8 cellular contexts compared by ENCODE assay signal in the genomic region with DNA sequence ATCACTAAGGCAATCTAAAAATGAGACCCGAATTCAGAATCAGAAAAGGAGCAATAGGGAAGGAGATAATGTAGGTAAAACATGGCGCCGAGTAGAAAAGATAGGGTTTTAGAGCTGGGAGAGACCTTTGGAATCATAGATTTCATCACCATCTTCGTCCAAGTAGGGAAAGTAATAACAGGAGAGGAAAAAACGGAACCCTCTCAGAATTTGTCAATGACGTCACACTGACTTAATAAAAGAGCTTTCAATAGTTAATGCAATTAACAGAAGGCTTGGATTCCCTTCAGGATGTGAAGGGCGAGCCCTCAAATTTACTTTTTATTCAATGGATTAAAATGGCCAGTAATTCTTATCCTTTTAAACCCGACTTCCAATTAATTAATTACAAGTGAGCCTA. TPM values are rescaled to one million over a fixed set of nuclear protein-coding genes. Genes with fewer than 3 reads are reported as not detected.
DNase-seq lines count a peak whose midpoint lies in the region; ATAC-seq and TF ChIP-seq lines count a peak whose summit lies in the region.

No MANE protein-coding gene starts in this region.

- DNase-seq in heart left ventricle, result no peak
- DNase-seq in cardiac septum (ENCODE audit: low spot score), result no peak
- DNase-seq in astrocyte of the cerebellum (ENCODE audit: low read depth), result no peak
- DNase-seq in mesenchymal stem cell, result no peak
- DNase-seq in upper lobe of left lung, result no peak
- no peak for DNase-seq in stimulated activated naive CD4-positive, alpha-beta T cell treated with Interleukin-2 at 50 U/mL for 16 hours (lab: John Stamatoyannopoulos, UW)
- no peak for DNase-seq in NCI-H226

- peak overlapping the region; percentile 71 for H3K4me2 ChIP-seq in mesenchymal stem cell (ENCODE audit: low read length, poor library complexity, severe bottlenecking)

- TF ChIP-seq EP300 in upper lobe of left lung (IDR thresholded peaks at IDR 0.05), result no peak

- peak overlapping the region; percentile 99 for H3K9ac ChIP-seq in mesenchymal stem cell (ENCODE audit: low read length)

- no peak overlapping the region for H2BK12ac ChIP-seq in mesenchymal stem cell (ENCODE audit: low read length in 2 of 2)

- H3K9me3 ChIP-seq in heart left ventricle (no peaks in the 10 kb centered on the region), mesenchymal stem cell (ENCODE audit: control insufficient read depth, low read length) (no peaks in the 10 kb centered on the region), upper lobe of left lung (no peaks in the 10 kb centered on the region)

- no peak overlapping the region for H2AK5ac ChIP-seq in mesenchymal stem cell (ENCODE audit: low read length, severe bottlenecking)

- no peak overlapping the region for H2AFZ ChIP-seq in mesenchymal stem cell (ENCODE audit: low read depth, low read length)

- in situ Hi-C loops in astrocyte of the cerebellum (cut with HindIII; ENCODE audit: low sequenced_read_pairs), result no loop called here

- H3K4ac ChIP-seq in mesenchymal stem cell (ENCODE audit: low read depth in 1 of 2, low read length in 2 of 2), result no peak overlapping the region

- no peak overlapping the region for H2BK120ac ChIP-seq in mesenchymal stem cell (ENCODE audit: low read depth, low read length)

- no peak for TF ChIP-seq POLR2A in heart left ventricle (IDR thresholded peaks at IDR 0.05)
- no peak for TF ChIP-seq POLR2A in upper lobe of left lung (IDR thresholded peaks at IDR 0.05)

- no peaks in the 10 kb centered on the region for H3K27me3 ChIP-seq in heart left ventricle
- no peaks in the 10 kb centered on the region for H3K27me3 ChIP-seq in mesenchymal stem cell (ENCODE audit: control insufficient read depth in 1 of 2, insufficient read depth in 1 of 2, low read length in 2 of 2)
- no peaks in the 10 kb centered on the region for H3K27me3 ChIP-seq in upper lobe of left lung

- H3K4me1 ChIP-seq in heart left ventricle (peaks cover 0 to 37% (median 22%) of the 10 kb centered on the region in 12 donors), mesenchymal stem cell (ENCODE audit: control insufficient read depth, insufficient read depth, low read depth, low read length) (peaks cover 2% of the 10 kb centered on the region), upper lobe of left lung (peaks cover 5 to 25% (median 16%) of the 10 kb centered on the region in 4 donors)

- 59 to 63% (median 61%) methylated on average over 8 of the region's 8 CpGs for WGBS in heart left ventricle, 4 donors
- 75% methylated on average over 5 of the region's 8 CpGs for WGBS in mesenchymal stem cell
- 68 to 69% methylated on average over 8 of the region's 8 CpGs for WGBS in upper lobe of left lung, 2 donors

- no peak overlapping the region for H3K14ac ChIP-seq in mesenchymal stem cell (ENCODE audit: low read length in 2 of 2)

- H3K18ac ChIP-seq in mesenchymal stem cell (ENCODE audit: low read depth in 1 of 2, low read length in 2 of 2), result no peak overlapping the region

- peak overlapping the region in 10 of 12 donors; percentile 72 to 97 (median 96) for H3K27ac ChIP-seq in heart left ventricle
- no peak overlapping the region for H3K27ac ChIP-seq in mesenchymal stem cell (ENCODE audit: low read length, poor library complexity, severe bottlenecking)
- H3K27ac ChIP-seq in upper lobe of left lung, result peak overlapping the region; percentile 93 to 94 (median 93)

- no peaks in the 10 kb centered on the region for H3K79me1 ChIP-seq in mesenchymal stem cell (replicated peaks; ENCODE audit: low read length, poor library complexity, severe bottlenecking)

- no peak overlapping the region for H2BK15ac ChIP-seq in mesenchymal stem cell (ENCODE audit: low read depth, poor library complexity, severe bottlenecking)

- no peaks in the 10 kb centered on the region for H3K36me3 ChIP-seq in heart left ventricle
- H3K36me3 ChIP-seq in mesenchymal stem cell (ENCODE audit: control insufficient read depth in 1 of 2, insufficient read depth in 2 of 2, low read depth in 1 of 2, low read length in 2 of 2), result no peaks in the 10 kb centered on the region
- no peaks in the 10 kb centered on the region for H3K36me3 ChIP-seq in upper lobe of left lung

- intact Hi-C loops in heart left ventricle (cut with DNase I) (loop anchor here in 2 of 10 donors (2.0 to 10.0 kb wide), 3 partner anchors 95 to 215 kb away; a partner anchor contains a TSS), cardiac septum (cut with DNase I) (loop anchor here (5.0 kb wide), 1 partner anchor 112 kb away; a partner anchor contains a TSS)

- no peak for ATAC-seq in heart left ventricle
- ATAC-seq in upper lobe of left lung (ENCODE audit: low FRiP score in 2 of 2), result no peak
- no peak for ATAC-seq in HG02798 (IDR thresholded peaks at IDR 0.05; ENCODE audit: poor library complexity, unreplicated experiment)

- H4K91ac ChIP-seq in mesenchymal stem cell (ENCODE audit: low read length), result no peak overlapping the region

- H2BK5ac ChIP-seq in mesenchymal stem cell (ENCODE audit: low read depth, low read length, poor library complexity, severe bottlenecking), result no peak overlapping the region

- H4K8ac ChIP-seq in mesenchymal stem cell (ENCODE audit: low read length), result no peak overlapping the region

- H3K4me3 ChIP-seq in heart left ventricle (peak overlapping the region in 11 of 12 donors; percentile 73 to 100 (median 95)), astrocyte of the cerebellum (ENCODE audit: low read depth, low read length) (peak overlapping the region; percentile 90), mesenchymal stem cell (ENCODE audit: insufficient read depth in 1 of 2, low read depth in 1 of 2, low read length in 2 of 2) (peak overlapping the region in 1 of 2 experiments; percentile 98), upper lobe of left lung (peak overlapping the region in 3 of 4 donors; percentile 69 to 95 (median 86))

- TF ChIP-seq CTCF in heart left ventricle (IDR thresholded peaks at IDR 0.05) (no peak), astrocyte of the cerebellum (IDR thresholded peaks at IDR 0.05; ENCODE audit: low read depth, low read length, missing control alignments) (no peak), upper lobe of left lung (IDR thresholded peaks at IDR 0.05) (no peak)

- H3K23ac ChIP-seq in mesenchymal stem cell (ENCODE audit: low read length in 2 of 2), result no peak overlapping the region

RNA-seq across cellular contexts. Expression of a gene that starts 1.0 kb away (rescaled TPM):
- total RNA-seq in heart left ventricle (10 to 100 TPM in 8 of 9 donors, 1 to 10 TPM in 1; 7.9 to 26.9 (median 16.7) TPM), cardiac septum (20.2 TPM), upper lobe of left lung (10 to 100 TPM in 5 of 6 donors, 1 to 10 TPM in 1; 8.1 to 29.3 (median 17.1) TPM)
- 1 to 10 TPM; 3.3 to 3.4 TPM for polyA plus RNA-seq in heart left ventricle
- 2.8 TPM for polyA plus RNA-seq in mesenchymal stem cell (2013, experiment 1 of 2)
- 2.2 TPM for polyA plus RNA-seq in mesenchymal stem cell (2013, experiment 2 of 2)
